1 cellular context compared by ENCODE assay signal in genomic region chr16:58170223-58170622, GRCh38.
TF ChIP-seq lines count a peak whose summit lies in the region.

No MANE protein-coding gene starts in this region.

TF ChIP-seq in K562, 482 proteins besides CTCF, POLR2A, EP300 and RAD21:
- peak; percentile 60 for TF ChIP-seq ZNF146 (CRISPR knock-in tag; IDR thresholded peaks at IDR 0.05; ENCODE audit: unreplicated experiment)
- TF ChIP-seq TSHZ1 (CRISPR knock-in tag; IDR thresholded peaks at IDR 0.05), result no peak
- TF ChIP-seq ZNF699 (CRISPR knock-in tag; IDR thresholded peaks at IDR 0.05; ENCODE audit: insufficient replicate concordance), result no peak
TF ChIP-seq in K562: peak in this region for 1.
